ENCODE assay signal across 9 cellular contexts in genomic region chr9:86945868-86946711, GRCh38. TPM values are rescaled to one million over a fixed set of nuclear protein-coding genes. Genes with fewer than 3 reads are reported as not detected.
DNase-seq lines count a peak whose midpoint lies in the region; ATAC-seq and TF ChIP-seq lines count a peak whose summit lies in the region.
"Had no signal": no experiment of that assay in that cellular context is flagged by ENCODE, and none has a peak within 500 bp of the region (broad histone marks: within the 10 kb centered on the region; RNA-seq: fewer than 3 reads in every experiment).

No MANE protein-coding gene starts in this region.

- H3K27ac Mint-ChIP-seq in endodermal cell = no peak overlapping the region

- TF ChIP-seq CTCF in GM10266 (IDR thresholded peaks at IDR 0.05; ENCODE audit: control insufficient read depth, insufficient read depth, low read depth, missing control alignments) (no peak), endodermal cell (conservative IDR thresholded peaks at IDR 0.05) (peak; percentile 40)

- H3K4me3 ChIP-seq in endodermal cell (ENCODE audit: low read length) (peak overlapping the region; percentile 84), mesodermal cell (ENCODE audit: extremely low read depth, insufficient read depth, low read length, poor library complexity, severe bottlenecking) (peak overlapping the region; percentile 74)

- ATAC-seq in HG02610 (IDR thresholded peaks at IDR 0.05; ENCODE audit: unreplicated experiment) = peak; percentile 32

- H3K27me3 ChIP-seq in endodermal cell (ENCODE audit: control insufficient read depth, insufficient read depth, low read length, poor library complexity, severe bottlenecking) = peaks cover 28% of the 10 kb centered on the region

- peak; percentile 40 for DNase-seq in GM10266 (ENCODE audit: extremely low spot score)
- DNase-seq in NCI-H2171 treated with DMSO at 0.1 percent for 48 hours (lab: John Stamatoyannopoulos, UW) = peak; percentile 61
- DNase-seq in activated CD8-positive, alpha-beta memory T cell treated with anti-CD3 and anti-CD28 coated beads, Interleukin-2, amount 50 U/mL, for 4 hours = peak; percentile 68
- peak; percentile 84 for DNase-seq in endodermal cell
- peak; percentile 32 to 36 for DNase-seq in stimulated activated CD8-positive, alpha-beta memory T cell treated with anti-CD3 and anti-CD28 coated beads, Interleukin-15, amount 100 ng/mL, for 48 hours (ENCODE audit: low read depth in 2 of 2)
- no peak for DNase-seq in NCI-H187 treated with DMSO at 0.1 percent for 48 hours (lab: John Stamatoyannopoulos, UW)

- H3K36me3 Mint-ChIP-seq in endodermal cell (ENCODE audit: low read depth) = no peaks in the 10 kb centered on the region

- H3K9ac ChIP-seq in endodermal cell (ENCODE audit: extremely low read depth, low read length, poor library complexity, severe bottlenecking) = peak overlapping the region; percentile 28

- H3K27me3 Mint-ChIP-seq in endodermal cell (ENCODE audit: insufficient read depth) = peaks cover 58% of the 10 kb centered on the region

- H3K27ac ChIP-seq in endodermal cell (ENCODE audit: low read depth, low read length) (peak overlapping the region; percentile 99), mesodermal cell (ENCODE audit: low read depth, low read length, severe bottlenecking) (peak overlapping the region; percentile 96)
- H3K27ac ChIP-seq: neutrophil had no signal

- H3K9me3 Mint-ChIP-seq in endodermal cell = no peaks in the 10 kb centered on the region

- no peaks in the 10 kb centered on the region for H3K9me3 ChIP-seq in endodermal cell (ENCODE audit: control insufficient read depth, low read length)
- H3K9me3 ChIP-seq in mesodermal cell (ENCODE audit: control insufficient read depth, low read length) = peaks cover 9% of the 10 kb centered on the region
- H3K9me3 ChIP-seq: neutrophil had no signal

- H3K36me3 ChIP-seq in endodermal cell (ENCODE audit: control insufficient read depth, insufficient read depth, low read length) = no peaks in the 10 kb centered on the region
- no peaks in the 10 kb centered on the region for H3K36me3 ChIP-seq in mesodermal cell (ENCODE audit: control insufficient read depth, insufficient read depth, low read length)
- H3K36me3 ChIP-seq: neutrophil had no signal

- WGBS in endodermal cell (ENCODE audit: insufficient coverage in 1 of 2, insufficient read length in 1 of 2), 2 experiments = 0% methylated on average over 23 to 119 of the region's 119 CpGs
- 0% methylated on average over 67 to 110 of the region's 119 CpGs for WGBS in mesodermal cell (ENCODE audit: insufficient coverage in 2 of 2), 2 experiments

- H3K4me1 ChIP-seq in endodermal cell (ENCODE audit: control insufficient read depth, insufficient read depth, low read length) (peaks cover 8% of the 10 kb centered on the region), mesodermal cell (ENCODE audit: control insufficient read depth, insufficient read depth, low read length, poor library complexity, severe bottlenecking) (peaks cover 21% of the 10 kb centered on the region)

- peak overlapping the region; percentile 63 for H3K4me3 Mint-ChIP-seq in endodermal cell

- peaks cover 46% of the 10 kb centered on the region for H3K4me1 Mint-ChIP-seq in endodermal cell

RNA-seq across cellular contexts. Expression of gene GAS1, which starts 1.2 kb away (rescaled TPM):
- total RNA-seq in endodermal cell = 1 to 10 TPM; 4.8 to 6.7 TPM
- polyA plus RNA-seq in endodermal cell (2013, experiment 1 of 2) = 58.6 TPM
- 45.7 TPM for polyA plus RNA-seq in endodermal cell (2013, experiment 2 of 2)
- 13.7 TPM for polyA plus RNA-seq in mesodermal cell (2013, experiment 1 of 2)
- 14.1 TPM for polyA plus RNA-seq in mesodermal cell (2013, experiment 2 of 2)
